8 cellular contexts compared by ENCODE assay signal in genomic region chr18:76349067-76349715, GRCh38.
DNase-seq lines count a peak whose midpoint lies in the region; ATAC-seq and TF ChIP-seq lines count a peak whose summit lies in the region.

No MANE protein-coding gene starts in this region.

- no peak overlapping the region for H3K4me3 Mint-ChIP-seq in CD8-positive, alpha-beta T cell
- H3K4me3 Mint-ChIP-seq in activated T-helper 2 cell treated with anti-CD3 and anti-CD28 coated beads, Interferon-gamma antibody, Interleukin-2, Interleukin-4, amounts not matched to agents 10 μg/mL and 5 μg/mL and 100 μg/mL, durations not matched to agents 14 hours and 24 hours and 36 hours (ENCODE audit: low read depth): no peak overlapping the region

- no peak overlapping the region for H3K27ac Mint-ChIP-seq in CD8-positive, alpha-beta T cell
- no peak overlapping the region for H3K27ac Mint-ChIP-seq in activated T-helper 2 cell treated with anti-CD3 and anti-CD28 coated beads, Interferon-gamma antibody, Interleukin-2, Interleukin-4, amounts not matched to agents 10 μg/mL and 5 μg/mL and 100 μg/mL, durations not matched to agents 14 hours and 24 hours and 36 hours

- H3K4me2 ChIP-seq in osteoblast (ENCODE audit: insufficient read depth, low read length): peak overlapping the region; percentile 56

- intact Hi-C loops in CD8-positive, alpha-beta T cell (cut with DNase I, micrococcal nuclease): loop anchor here (1.0 to 5.0 kb wide), 3 partner anchors 1452 to 1997 kb away; no protein-coding TSS in a partner anchor
- intact Hi-C loops in activated T-helper 2 cell treated with anti-CD3 and anti-CD28 coated beads, Interferon-gamma antibody, Interleukin-2, Interleukin-4, amounts not matched to agents 10 μg/mL and 5 μg/mL and 100 μg/mL, durations not matched to agents 14 hours and 24 hours and 36 hours (cut with micrococcal nuclease): loop anchor here (10.0 kb wide), 1 partner anchor 464 kb away; no protein-coding TSS in a partner anchor

- H3K36me3 ChIP-seq in CD8-positive, alpha-beta T cell (ENCODE audit: insufficient read depth, low read length): no peaks in the 10 kb centered on the region
- H3K36me3 ChIP-seq in osteoblast (ENCODE audit: insufficient read depth, low read length): no peaks in the 10 kb centered on the region
- peaks cover 0 to 3% (median 0%) of the 10 kb centered on the region in 3 donors for H3K36me3 ChIP-seq in tibial nerve

- CTCF ChIA-PET in CD8-positive, alpha-beta T cell (lab: Charles Lee): interaction anchor here (0.6 to 1.6 kb wide), 7 partner anchors 10 to 1697 kb away, joined by 3 to 4 read pairs (median 3); no protein-coding TSS in a partner anchor

- peaks cover 4% of the 10 kb centered on the region for H3K4me1 Mint-ChIP-seq in CD8-positive, alpha-beta T cell (ENCODE audit: low read depth)
- H3K4me1 Mint-ChIP-seq in activated T-helper 2 cell treated with anti-CD3 and anti-CD28 coated beads, Interferon-gamma antibody, Interleukin-2, Interleukin-4, amounts not matched to agents 10 μg/mL and 5 μg/mL and 100 μg/mL, durations not matched to agents 14 hours and 24 hours and 36 hours (ENCODE audit: low read depth): peaks cover 6% of the 10 kb centered on the region

- no peaks in the 10 kb centered on the region for H3K9me3 ChIP-seq in CD8-positive, alpha-beta T cell (ENCODE audit: low read length)
- H3K9me3 ChIP-seq in osteoblast (ENCODE audit: low read depth, low read length) (no peaks in the 10 kb centered on the region), tibial nerve (peaks cover 0 to 3% (median 0%) of the 10 kb centered on the region in 4 donors)

- peak; percentile 49 for ATAC-seq in CD8-positive, alpha-beta T cell
- ATAC-seq in GM21367 (IDR thresholded peaks at IDR 0.05; ENCODE audit: unreplicated experiment) (peak; percentile 56), foreskin keratinocyte (peak; percentile 62)

- H3K36me3 Mint-ChIP-seq in CD8-positive, alpha-beta T cell: no peaks in the 10 kb centered on the region
- H3K36me3 Mint-ChIP-seq in activated T-helper 2 cell treated with anti-CD3 and anti-CD28 coated beads, Interferon-gamma antibody, Interleukin-2, Interleukin-4, amounts not matched to agents 10 μg/mL and 5 μg/mL and 100 μg/mL, durations not matched to agents 14 hours and 24 hours and 36 hours (ENCODE audit: low read depth): no peaks in the 10 kb centered on the region

- no peaks in the 10 kb centered on the region for H3K79me2 ChIP-seq in osteoblast (ENCODE audit: insufficient read depth, low read length)

- 27 to 35% methylated on average over 28 to 29 of the region's 29 CpGs for WGBS in tibial nerve, 2 donors

- DNase-seq in CD8-positive, alpha-beta T cell: peak in 6 of 7 experiments; percentile 40 to 74 (median 56)
- DNase-seq in LNCaP clone FGC (ENCODE audit: low read depth) (peak; percentile 46), RKO (ENCODE audit: low spot score) (peak; percentile 56), foreskin keratinocyte (peak in 1 of 2 donors; percentile 55), osteoblast (ENCODE audit: insufficient read length, low spot score, missing footprints) (peak; percentile 96), tibial nerve (ENCODE audit: low spot score in 2 of 2) (peak; percentile 73 to 78)
- DNase-seq in activated T-helper 2 cell treated with anti-CD3 and anti-CD28 coated beads, Interferon-gamma antibody, Interleukin-2, Interleukin-4, amounts not matched to agents 10 μg/mL and 5 μg/mL and 100 μg/mL, durations not matched to agents 14 hours and 24 hours and 36 hours (ENCODE audit: low spot score): peak; percentile 50

- H3K9me3 Mint-ChIP-seq in CD8-positive, alpha-beta T cell: peaks cover 5% of the 10 kb centered on the region
- no peaks in the 10 kb centered on the region for H3K9me3 Mint-ChIP-seq in activated T-helper 2 cell treated with anti-CD3 and anti-CD28 coated beads, Interferon-gamma antibody, Interleukin-2, Interleukin-4, amounts not matched to agents 10 μg/mL and 5 μg/mL and 100 μg/mL, durations not matched to agents 14 hours and 24 hours and 36 hours

- H4K20me1 ChIP-seq in osteoblast (ENCODE audit: insufficient read depth, low read length): no peaks in the 10 kb centered on the region

- no peaks in the 10 kb centered on the region for H3K4me1 ChIP-seq in CD8-positive, alpha-beta T cell (ENCODE audit: insufficient read depth, low read length)
- H3K4me1 ChIP-seq in foreskin keratinocyte (no peaks in the 10 kb centered on the region), osteoblast (ENCODE audit: insufficient read depth, low read length) (peaks cover 12% of the 10 kb centered on the region), tibial nerve (peaks cover 0 to 20% (median 0%) of the 10 kb centered on the region in 4 donors)

- peaks cover 7% of the 10 kb centered on the region for H3K27me3 Mint-ChIP-seq in CD8-positive, alpha-beta T cell (ENCODE audit: low read depth)
- peaks cover 3% of the 10 kb centered on the region for H3K27me3 Mint-ChIP-seq in activated T-helper 2 cell treated with anti-CD3 and anti-CD28 coated beads, Interferon-gamma antibody, Interleukin-2, Interleukin-4, amounts not matched to agents 10 μg/mL and 5 μg/mL and 100 μg/mL, durations not matched to agents 14 hours and 24 hours and 36 hours (ENCODE audit: low read depth)

- H3K4me3 ChIP-seq in CD8-positive, alpha-beta T cell (ENCODE audit: low read depth, low read length): no peak overlapping the region
- H3K4me3 ChIP-seq in LNCaP clone FGC (ENCODE audit: low read depth, low read length) (peak overlapping the region; percentile 10; the same call in 1 of the 2 replicates), osteoblast (ENCODE audit: insufficient read depth, low read length) (no peak overlapping the region), tibial nerve (no peak overlapping the region)

- no peak for TF ChIP-seq POLR2A in tibial nerve (IDR thresholded peaks at IDR 0.05)

- H2AFZ ChIP-seq in osteoblast (ENCODE audit: low read length): peak overlapping the region; percentile 50

- no peak for TF ChIP-seq EP300 in tibial nerve (IDR thresholded peaks at IDR 0.05)

- POLR2A ChIA-PET in CD8-positive, alpha-beta T cell (lab: Charles Lee): no interaction called here

- no peak overlapping the region for H3K27ac ChIP-seq in CD8-positive, alpha-beta T cell (ENCODE audit: low read depth, low read length)
- H3K27ac ChIP-seq in foreskin keratinocyte: no peak overlapping the region
- H3K27ac ChIP-seq in osteoblast (ENCODE audit: low read depth, low read length): no peak overlapping the region
- H3K27ac ChIP-seq in tibial nerve: no peak overlapping the region

- TF ChIP-seq CTCF in CD8-positive, alpha-beta T cell (IDR thresholded peaks at IDR 0.05): peak; percentile 77
- peak; percentile 89 for TF ChIP-seq CTCF in LNCaP clone FGC (IDR thresholded peaks at IDR 0.05; ENCODE audit: control insufficient read depth, extremely low read depth, insufficient read depth)
- peak; percentile 92 for TF ChIP-seq CTCF in foreskin keratinocyte (conservative IDR thresholded peaks at IDR 0.05)
- TF ChIP-seq CTCF in osteoblast (IDR thresholded peaks at IDR 0.05; ENCODE audit: extremely low read depth, low read depth, low read length): peak; percentile 89
- TF ChIP-seq CTCF in tibial nerve (IDR thresholded peaks at IDR 0.05): peak; percentile 78 to 89 (median 84)

- no peaks in the 10 kb centered on the region for H3K27me3 ChIP-seq in CD8-positive, alpha-beta T cell (ENCODE audit: insufficient read depth, low read length)
- H3K27me3 ChIP-seq in foreskin keratinocyte (no peaks in the 10 kb centered on the region), osteoblast (ENCODE audit: insufficient read depth, low read length) (no peaks in the 10 kb centered on the region), tibial nerve (no peaks in the 10 kb centered on the region)
